Comparison of ENCODE assay signal across 21 cellular contexts in genomic region chr11:86755196-86755595, GRCh38.
"Had no signal": no experiment of that assay in that cellular context is flagged by ENCODE, and none has a peak within 500 bp of the region (broad histone marks: within the 10 kb centered on the region; RNA-seq: fewer than 3 reads in every experiment).

No MANE protein-coding gene starts in this region.

- H3K27ac Mint-ChIP-seq: immature natural killer cell; naive thymus-derived CD8-positive, alpha-beta T cell; nephron; progenitor cell of endocrine pancreas; stimulated activated effector memory CD8-positive, alpha-beta T cell treated with anti-CD3 and anti-CD28 coated beads, Interleukin-12 subunit alpha, Interleukin-12 subunit beta, amount 100 ng/mL, for 72 hours; stimulated activated naive CD8-positive, alpha-beta T cell treated with anti-CD3 and anti-CD28 coated beads, Interleukin-15, Interleukin-2, amounts not matched to agents 100 ng/mL and 50 ng/mL, for 24 hours; type B pancreatic cell had no signal

- DNase-seq: hypothalamus; immature natural killer cell; kidney; left colon; left lung; lower lobe of right lung; mammary epithelial cell; mesenchymal stem cell; naive thymus-derived CD8-positive, alpha-beta T cell; ovary; right lobe of liver; stimulated activated CD4-positive, alpha-beta T cell treated with anti-CD3 and anti-CD28 coated beads, Interleukin-4, amount 100 ng/mL, for 24 hours; stimulated activated naive CD4-positive, alpha-beta T cell; tibial artery; uterus had no signal

- H3K4me3 Mint-ChIP-seq: immature natural killer cell; naive thymus-derived CD8-positive, alpha-beta T cell; nephron; neural crest cell; stimulated activated effector memory CD8-positive, alpha-beta T cell treated with anti-CD3 and anti-CD28 coated beads, Interleukin-12 subunit alpha, Interleukin-12 subunit beta, amount 100 ng/mL, for 72 hours; stimulated activated naive CD8-positive, alpha-beta T cell treated with anti-CD3 and anti-CD28 coated beads, Interleukin-15, Interleukin-2, amounts not matched to agents 100 ng/mL and 50 ng/mL, for 24 hours; type B pancreatic cell had no signal

- H3K9me3 Mint-ChIP-seq: neural crest cell; stimulated activated effector memory CD8-positive, alpha-beta T cell treated with anti-CD3 and anti-CD28 coated beads, Interleukin-12 subunit alpha, Interleukin-12 subunit beta, amount 100 ng/mL, for 72 hours; type B pancreatic cell had no signal

- ATAC-seq: left colon; left lung; lower lobe of right lung; naive thymus-derived CD8-positive, alpha-beta T cell; right lobe of liver; stimulated activated effector memory CD8-positive, alpha-beta T cell treated with anti-CD3 and anti-CD28 coated beads, Interleukin-12 subunit alpha, Interleukin-12 subunit beta, amount 100 ng/mL, for 72 hours had no signal

- H3K36me3 Mint-ChIP-seq: immature natural killer cell; naive thymus-derived CD8-positive, alpha-beta T cell; stimulated activated effector memory CD8-positive, alpha-beta T cell treated with anti-CD3 and anti-CD28 coated beads, Interleukin-12 subunit alpha, Interleukin-12 subunit beta, amount 100 ng/mL, for 72 hours; type B pancreatic cell had no signal

- H3K4me1 Mint-ChIP-seq: immature natural killer cell; naive thymus-derived CD8-positive, alpha-beta T cell; stimulated activated effector memory CD8-positive, alpha-beta T cell treated with anti-CD3 and anti-CD28 coated beads, Interleukin-12 subunit alpha, Interleukin-12 subunit beta, amount 100 ng/mL, for 72 hours had no signal
